24 cellular contexts compared by ENCODE assay signal in the genomic region with DNA sequence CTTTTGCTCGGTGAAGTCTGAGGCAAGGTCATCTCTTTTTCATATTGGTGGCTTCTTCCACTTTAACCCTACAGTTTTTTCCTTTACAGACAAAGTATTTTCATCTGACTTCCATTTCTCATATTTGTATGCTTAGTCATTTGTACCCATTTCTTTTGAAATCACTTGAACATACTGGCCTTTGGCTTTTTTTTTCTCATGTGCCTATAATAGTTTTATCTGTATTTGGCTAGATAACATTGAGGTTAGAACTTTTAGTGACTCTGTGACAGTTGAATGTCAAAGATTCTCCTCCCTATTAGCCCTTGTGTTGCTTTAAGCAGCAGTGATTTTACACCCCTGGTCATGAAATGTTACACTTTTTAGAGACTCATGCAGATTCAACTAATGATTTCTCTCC. TPM values are rescaled to one million over a fixed set of nuclear protein-coding genes. Genes with fewer than 3 reads are reported as not detected.
DNase-seq lines count a peak whose midpoint lies in the region; ATAC-seq and TF ChIP-seq lines count a peak whose summit lies in the region.
"Had no signal": no experiment of that assay in that cellular context is flagged by ENCODE, and none has a peak within 500 bp of the region (broad histone marks: within the 10 kb centered on the region; RNA-seq: fewer than 3 reads in every experiment).

No MANE protein-coding gene starts in this region.

- CTCF ChIA-PET in activated CD8-positive, alpha-beta T cell treated with anti-CD3 and anti-CD28 coated beads for 36 hours (lab: Charles Lee): interaction anchor here (1.0 kb wide), 1 partner anchor 122 kb away, joined by 4 read pairs; no protein-coding TSS in a partner anchor

- peak overlapping the region; percentile 85 for H3K27ac Mint-ChIP-seq in activated CD4-positive, alpha-beta T cell treated with anti-CD3 and anti-CD28 coated beads, Interleukin-2, amount 10 ng/mL, durations not matched to agents 24 days and 14 days
- peak overlapping the region; percentile 95 for H3K27ac Mint-ChIP-seq in activated CD8-positive, alpha-beta T cell treated with anti-CD3 and anti-CD28 coated beads for 36 hours
- H3K27ac Mint-ChIP-seq in natural killer cell: peak overlapping the region; percentile 75 to 85
- H3K27ac Mint-ChIP-seq: progenitor cell of endocrine pancreas had no signal

- peak overlapping the region; percentile 78 for H3K4me3 Mint-ChIP-seq in activated CD4-positive, alpha-beta T cell treated with anti-CD3 and anti-CD28 coated beads, Interleukin-2, amount 10 ng/mL, durations not matched to agents 24 days and 14 days
- H3K4me3 Mint-ChIP-seq in activated CD8-positive, alpha-beta T cell treated with anti-CD3 and anti-CD28 coated beads for 36 hours: peak overlapping the region; percentile 1
- peak overlapping the region; percentile 76 for H3K4me3 Mint-ChIP-seq in natural killer cell
- H3K4me3 Mint-ChIP-seq: CD8-positive, alpha-beta T cell had no signal

- TF ChIP-seq CTCF in GM12865 (IDR thresholded peaks at IDR 0.05; ENCODE audit: insufficient read depth, low read depth, low read length, missing control alignments) (no peak), natural killer cell (IDR thresholded peaks at IDR 0.05) (no peak)
- TF ChIP-seq CTCF in activated CD8-positive, alpha-beta T cell treated with anti-CD3 and anti-CD28 coated beads for 36 hours (IDR thresholded peaks at IDR 0.05): no peak

- POLR2A ChIA-PET in activated CD8-positive, alpha-beta T cell treated with anti-CD3 and anti-CD28 coated beads for 36 hours (lab: Charles Lee): interaction anchor here (1.0 to 6.2 kb wide), 5 partner anchors 16 to 95 kb away, joined by 3 to 55 read pairs (median 12); a partner anchor contains a TSS

- peaks cover 83% of the 10 kb centered on the region for H3K4me1 Mint-ChIP-seq in activated CD4-positive, alpha-beta T cell treated with anti-CD3 and anti-CD28 coated beads, Interleukin-2, amount 10 ng/mL, durations not matched to agents 24 days and 14 days
- peaks cover 90% of the 10 kb centered on the region for H3K4me1 Mint-ChIP-seq in activated CD8-positive, alpha-beta T cell treated with anti-CD3 and anti-CD28 coated beads for 36 hours (ENCODE audit: low read depth)
- H3K4me1 Mint-ChIP-seq in natural killer cell: peaks cover 74% of the 10 kb centered on the region in 2 donors

- no peaks in the 10 kb centered on the region for H3K27me3 Mint-ChIP-seq in activated CD4-positive, alpha-beta T cell treated with anti-CD3 and anti-CD28 coated beads, Interleukin-2, amount 10 ng/mL, durations not matched to agents 24 days and 14 days
- H3K27me3 Mint-ChIP-seq in activated CD8-positive, alpha-beta T cell treated with anti-CD3 and anti-CD28 coated beads for 36 hours: no peaks in the 10 kb centered on the region
- no peaks in the 10 kb centered on the region for H3K27me3 Mint-ChIP-seq in natural killer cell (ENCODE audit: low read depth in 2 of 2)

- no peak for DNase-seq in activated CD4-positive, alpha-beta T cell treated with anti-CD3 and anti-CD28 coated beads, Interleukin-2, amount 10 ng/mL, durations not matched to agents 24 days and 14 days
- DNase-seq in activated CD4-positive, alpha-beta T cell treated with anti-CD3 and anti-CD28 coated beads, Interleukin-2, amount 50 U/mL, for 1 hour: no peak
- peak; percentile 63 for DNase-seq in GM12865 (ENCODE audit: low read depth)
- DNase-seq in activated CD8-positive, alpha-beta T cell treated with anti-CD3 and anti-CD28 coated beads for 36 hours: no peak
- DNase-seq in natural killer cell: no peak
- no peak for DNase-seq in cerebellum (ENCODE audit: low spot score)
- no peak for DNase-seq in NCI-H526 treated with DMSO at 0.1 percent for 48 hours (lab: John Stamatoyannopoulos, UW)
- DNase-seq: activated CD4-positive, alpha-beta T cell treated with anti-CD3 and anti-CD28 coated beads for 48 hours; brain microvascular endothelial cell; CD8-positive, alpha-beta T cell; effector CD8-positive, alpha-beta T cell; head of caudate nucleus; IMR-90; NCI-H1092; NCI-H187 treated with DMSO at 0.1 percent for 48 hours; NCI-H526; RPMI8226; sigmoid colon; substantia nigra; upper lobe of right lung had no signal

- no peak for ATAC-seq in activated CD8-positive, alpha-beta T cell treated with anti-CD3 and anti-CD28 coated beads for 36 hours
- ATAC-seq in natural killer cell (no peak), GM21528 (IDR thresholded peaks at IDR 0.05; ENCODE audit: low FRiP score, unreplicated experiment) (no peak)
- ATAC-seq: upper lobe of right lung had no signal

- no peak overlapping the region for H3K4me3 ChIP-seq in GM12865 (ENCODE audit: low read depth, low read length)
- H3K4me3 ChIP-seq: sigmoid colon, upper lobe of right lung had no signal

- intact Hi-C loops in activated CD4-positive, alpha-beta T cell treated with anti-CD3 and anti-CD28 coated beads, Interleukin-2, amount 10 ng/mL, durations not matched to agents 24 days and 14 days (cut with micrococcal nuclease): loop anchor here (5.0 to 10.0 kb wide), 3 partner anchors 167 to 1001 kb away; no protein-coding TSS in a partner anchor
- intact Hi-C loops in activated CD8-positive, alpha-beta T cell treated with anti-CD3 and anti-CD28 coated beads for 36 hours (cut with micrococcal nuclease): loop anchor here (5.0 to 10.0 kb wide), 3 partner anchors 82 to 349 kb away; a partner anchor contains a TSS
- intact Hi-C loops in natural killer cell (cut with micrococcal nuclease): loop anchor here (5.0 to 10.0 kb wide), 3 partner anchors 163 to 411 kb away; a partner anchor contains a TSS

- no peaks in the 10 kb centered on the region for H3K9me3 Mint-ChIP-seq in activated CD4-positive, alpha-beta T cell treated with anti-CD3 and anti-CD28 coated beads, Interleukin-2, amount 10 ng/mL, durations not matched to agents 24 days and 14 days
- H3K9me3 Mint-ChIP-seq in activated CD8-positive, alpha-beta T cell treated with anti-CD3 and anti-CD28 coated beads for 36 hours: peaks cover 5% of the 10 kb centered on the region
- H3K9me3 Mint-ChIP-seq in natural killer cell: no peaks in the 10 kb centered on the region
- H3K9me3 Mint-ChIP-seq: CD8-positive, alpha-beta T cell had no signal

- peaks cover 85% of the 10 kb centered on the region for H3K36me3 Mint-ChIP-seq in activated CD4-positive, alpha-beta T cell treated with anti-CD3 and anti-CD28 coated beads, Interleukin-2, amount 10 ng/mL, durations not matched to agents 24 days and 14 days (ENCODE audit: low read depth)
- peaks cover 73% of the 10 kb centered on the region for H3K36me3 Mint-ChIP-seq in activated CD8-positive, alpha-beta T cell treated with anti-CD3 and anti-CD28 coated beads for 36 hours (ENCODE audit: low read depth)
- H3K36me3 Mint-ChIP-seq in natural killer cell: peaks cover 8% of the 10 kb centered on the region
- H3K36me3 Mint-ChIP-seq: CD8-positive, alpha-beta T cell had no signal

RNA-seq across cellular contexts. Expression of a gene that starts 27.8 kb away (rescaled TPM):
- total RNA-seq in activated CD4-positive, alpha-beta T cell treated with anti-CD3 and anti-CD28 coated beads, Interleukin-2, amount 10 ng/mL, durations not matched to agents 24 days and 14 days: 138 and 146 TPM in 2 replicates
- 10 to 100 TPM; 29.1 to 29.7 TPM for total RNA-seq in activated CD8-positive, alpha-beta T cell treated with anti-CD3 and anti-CD28 coated beads for 36 hours
- total RNA-seq in natural killer cell: 10 to 100 TPM; 18.2 to 51.2 (median 24.8) TPM
- total RNA-seq in cerebellum: 1.3 TPM
- total RNA-seq: A172, IMR-90, lung microvascular endothelial cell, progenitor cell of endocrine pancreas had no signal

Comparison
In these comparisons a context has a peak if more than half of its experiments do, and no peak if none do; other contexts are left out.
1. H3K4me3 Mint-ChIP-seq: peak in every context shown above with its lines; median percentile 78 in activated CD4-positive, alpha-beta T cell treated with anti-CD3 and anti-CD28 coated beads, Interleukin-2, amount 10 ng/mL, durations not matched to agents 24 days and 14 days; 76 in natural killer cell; 1 in activated CD8-positive, alpha-beta T cell treated with anti-CD3 and anti-CD28 coated beads for 36 hours.